9 cellular contexts compared by ENCODE assay signal in the genomic region with DNA sequence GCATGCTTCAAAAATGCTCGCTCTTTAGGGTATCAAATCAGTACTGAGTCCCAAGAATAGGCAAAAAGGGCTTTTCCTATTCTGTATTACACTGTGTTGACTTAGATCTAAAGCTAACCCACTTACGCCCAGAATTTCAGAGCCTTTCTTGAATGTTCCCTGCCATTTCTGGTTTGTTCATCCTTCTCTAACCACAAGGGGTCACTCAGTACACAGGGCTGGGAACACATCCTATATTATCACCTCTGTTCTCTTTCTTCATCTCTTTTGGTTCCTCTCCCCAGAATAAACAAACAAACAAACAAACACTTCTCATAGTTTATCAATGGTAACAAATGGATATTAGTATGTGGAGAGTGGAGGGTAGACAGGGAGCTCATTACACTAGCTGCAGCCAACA. TPM values are rescaled to one million over a fixed set of nuclear protein-coding genes. Genes with fewer than 3 reads are reported as not detected.
DNase-seq lines count a peak whose midpoint lies in the region; ATAC-seq and TF ChIP-seq lines count a peak whose summit lies in the region.
"Had no signal": no experiment of that assay in that cellular context is flagged by ENCODE, and none has a peak within 500 bp of the region (broad histone marks: within the 10 kb centered on the region; RNA-seq: fewer than 3 reads in every experiment).

No MANE protein-coding gene starts in this region.

- H3K4me3 Mint-ChIP-seq in activated T-helper 17 cell treated with anti-CD3 and anti-CD28 coated beads, Interleukin-2, amount 50 U/mL, for 72 hours, result no peak overlapping the region
- H3K4me3 Mint-ChIP-seq: IgD-negative memory B cell had no signal

- H3K9me3 Mint-ChIP-seq in activated T-helper 17 cell treated with anti-CD3 and anti-CD28 coated beads, Interleukin-2, amount 50 U/mL, for 72 hours, result no peaks in the 10 kb centered on the region
- H3K9me3 Mint-ChIP-seq: IgD-negative memory B cell had no signal

- intact Hi-C loops in transverse colon (cut with DNase I; ENCODE audit: low total_unique reads), result no loop called here

- peak; percentile 70 for TF ChIP-seq CTCF in foreskin keratinocyte (conservative IDR thresholded peaks at IDR 0.05)
- TF ChIP-seq CTCF in transverse colon (IDR thresholded peaks at IDR 0.05), result peak; percentile 23 to 53 (median 35)

- H3K4me1 ChIP-seq in foreskin keratinocyte (no peaks in the 10 kb centered on the region), transverse colon (no peaks in the 10 kb centered on the region)

- H3K27ac ChIP-seq in foreskin keratinocyte (no peak overlapping the region), transverse colon (no peak overlapping the region)

- DNase-seq in Caki2 (ENCODE audit: low read depth), result peak; percentile 6
- DNase-seq in RKO (ENCODE audit: low spot score), result peak; percentile 41
- peak in 1 of 2 donors; percentile 2 for DNase-seq in foreskin keratinocyte
- DNase-seq in transverse colon, result no peak

- no peak for TF ChIP-seq POLR2A in transverse colon (IDR thresholded peaks at IDR 0.05)

- no peaks in the 10 kb centered on the region for H3K9me3 ChIP-seq in transverse colon

- no peaks in the 10 kb centered on the region for H3K36me3 ChIP-seq in transverse colon

- WGBS in transverse colon (ENCODE audit: low coverage in 1 of 2), 2 donors, result 33% methylated on average over 2 of the region's 2 CpGs; no CpG with 5 or more reads in 1 of the 2 donors

- peaks cover 2% of the 10 kb centered on the region for H3K27me3 Mint-ChIP-seq in activated T-helper 17 cell treated with anti-CD3 and anti-CD28 coated beads, Interleukin-2, amount 50 U/mL, for 72 hours

- H3K4me1 Mint-ChIP-seq in activated T-helper 17 cell treated with anti-CD3 and anti-CD28 coated beads, Interleukin-2, amount 50 U/mL, for 72 hours, result no peaks in the 10 kb centered on the region
- H3K4me1 Mint-ChIP-seq: IgD-negative memory B cell had no signal

- no peak overlapping the region for H3K27ac Mint-ChIP-seq in activated T-helper 17 cell treated with anti-CD3 and anti-CD28 coated beads, Interleukin-2, amount 50 U/mL, for 72 hours
- H3K27ac Mint-ChIP-seq: IgD-negative memory B cell had no signal

- ATAC-seq in HG03159 (IDR thresholded peaks at IDR 0.05; ENCODE audit: unreplicated experiment) (peak; percentile 52), foreskin keratinocyte (no peak), HG03039 (IDR thresholded peaks at IDR 0.05; ENCODE audit: unreplicated experiment) (no peak), HG02852 (IDR thresholded peaks at IDR 0.05; ENCODE audit: unreplicated experiment) (no peak)
- no peak for ATAC-seq in activated T-helper 17 cell treated with anti-CD3 and anti-CD28 coated beads, Interleukin-2, amount 50 U/mL, for 72 hours (replicated peaks)

- no peaks in the 10 kb centered on the region for H3K36me3 Mint-ChIP-seq in activated T-helper 17 cell treated with anti-CD3 and anti-CD28 coated beads, Interleukin-2, amount 50 U/mL, for 72 hours (ENCODE audit: low read depth)
- H3K36me3 Mint-ChIP-seq: IgD-negative memory B cell had no signal

- no peak overlapping the region for H3K4me3 ChIP-seq in transverse colon

- H3K27me3 ChIP-seq in foreskin keratinocyte (no peaks in the 10 kb centered on the region), transverse colon (no peaks in the 10 kb centered on the region)

- in situ Hi-C loops in Caki2 (cut with HindIII; ENCODE audit: low pct_unique_long_range_greater_than_20kb, low sequenced_read_pairs) (no loop called here), transverse colon (cut with MboI; ENCODE audit: low pct_ligation_motif_present in 1 of 4, low pct_unique_long_range_greater_than_20kb in 1 of 4, low sequenced_read_pairs in 3 of 4) (no loop called here)

- no peak for TF ChIP-seq EP300 in transverse colon (IDR thresholded peaks at IDR 0.05; ENCODE audit: low read depth)

RNA-seq across cellular contexts. Expression of a gene that starts 25.5 kb away (rescaled TPM):
- total RNA-seq in Caki2 (2014; rRNA removed; shearing (Covaris generic); ENCODE audit: low replicate concordance), result 5.3 and 6.8 TPM in 2 replicates
- total RNA-seq in foreskin keratinocyte, result 25.8 TPM in 2 replicates
- polyA plus RNA-seq in foreskin keratinocyte, result 11.0 and 12.9 TPM in 2 replicates
- 10 to 100 TPM in 1 of 4 donors, 1 to 10 TPM in 3; 6.3 to 19.1 (median 8.9) TPM for total RNA-seq in transverse colon
- total RNA-seq in activated T-helper 17 cell treated with anti-CD3 and anti-CD28 coated beads, Interleukin-2, amount 50 U/mL, for 72 hours, result 1 to 10 TPM; 5.7 to 7.8 TPM
